Comparison of ENCODE assay signal across 24 cellular contexts in the genomic region with DNA sequence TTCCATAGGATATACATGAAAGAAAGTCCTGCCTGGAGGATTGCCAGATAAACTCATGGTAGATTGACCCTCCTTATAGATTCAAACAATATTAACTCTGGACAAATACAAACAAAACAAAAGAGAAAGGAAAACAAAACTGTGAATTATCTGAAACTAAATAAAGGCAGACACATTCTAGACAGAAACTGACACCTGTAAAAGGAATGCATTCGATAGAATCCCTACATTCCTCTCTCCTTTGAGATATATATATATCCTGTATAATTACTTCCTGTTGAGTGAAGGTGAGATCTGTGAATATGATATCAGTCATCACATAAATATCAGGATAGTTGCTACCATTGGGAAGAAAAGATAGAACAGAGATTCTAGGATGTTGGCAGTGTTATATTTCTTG.
"Had no signal": no experiment of that assay in that cellular context is flagged by ENCODE, and none has a peak within 500 bp of the region (broad histone marks: within the 10 kb centered on the region; RNA-seq: fewer than 3 reads in every experiment).

No MANE protein-coding gene starts in this region.

- ATAC-seq: effector memory CD8-positive, alpha-beta T cell; left cardiac atrium; lower lobe of right lung; natural killer cell treated with Interleukin-12 subunit alpha and Interleukin-12 subunit beta and Interleukin-15 and Interleukin-18, amount 100 ng/mL, for 72 hours had no signal

- H3K27ac ChIP-seq: esophagus squamous epithelium, hepatocyte, left ventricle myocardium inferior, lower lobe of right lung, neural progenitor cell, ovary, right atrium auricular region, sigmoid colon, skin epidermis, stomach, thoracic aorta, transverse colon had no signal

- H2AFZ ChIP-seq: hepatocyte had no signal

- H3K27me3 ChIP-seq: esophagus squamous epithelium, hepatocyte, neural progenitor cell, ovary, right atrium auricular region, sigmoid colon, stomach, transverse colon had no signal

- H3K36me3 ChIP-seq: esophagus squamous epithelium, left ventricle myocardium inferior, lower lobe of right lung, neural progenitor cell, ovary, right atrium auricular region, sigmoid colon, stomach, thoracic aorta, transverse colon had no signal

- H3K9me3 ChIP-seq: esophagus squamous epithelium, ovary, right atrium auricular region, sigmoid colon, thoracic aorta, transverse colon had no signal

- H3K4me1 ChIP-seq: esophagus squamous epithelium, left ventricle myocardium inferior, lower lobe of right lung, neural progenitor cell, right atrium auricular region, sigmoid colon, stomach, transverse colon had no signal

- DNase-seq: cortex of kidney; effector memory CD8-positive, alpha-beta T cell; esophagus squamous epithelium; foreskin fibroblast; kidney; left cardiac atrium; left ventricle myocardium inferior; lower lobe of right lung; mesenchymal stem cell; midbrain; nucleus accumbens; ovary; sigmoid colon; stimulated activated CD4-positive, alpha-beta T cell treated with anti-CD3 and anti-CD28 coated beads, Interleukin-12 subunit alpha, Interleukin-12 subunit beta, amount 100 ng/mL, for 4 hours; stimulated activated naive CD4-positive, alpha-beta T cell; stomach; substantia nigra; transverse colon had no signal

- H3K79me2 ChIP-seq: hepatocyte had no signal

- H3K4me2 ChIP-seq: hepatocyte, neural progenitor cell had no signal

- H3K4me3 ChIP-seq: esophagus squamous epithelium, hepatocyte, left ventricle myocardium inferior, lower lobe of right lung, neural progenitor cell, ovary, right atrium auricular region, sigmoid colon, skin epidermis, stomach, thoracic aorta, transverse colon had no signal
